ENCODE assay signal across 8 cellular contexts in the genomic region with DNA sequence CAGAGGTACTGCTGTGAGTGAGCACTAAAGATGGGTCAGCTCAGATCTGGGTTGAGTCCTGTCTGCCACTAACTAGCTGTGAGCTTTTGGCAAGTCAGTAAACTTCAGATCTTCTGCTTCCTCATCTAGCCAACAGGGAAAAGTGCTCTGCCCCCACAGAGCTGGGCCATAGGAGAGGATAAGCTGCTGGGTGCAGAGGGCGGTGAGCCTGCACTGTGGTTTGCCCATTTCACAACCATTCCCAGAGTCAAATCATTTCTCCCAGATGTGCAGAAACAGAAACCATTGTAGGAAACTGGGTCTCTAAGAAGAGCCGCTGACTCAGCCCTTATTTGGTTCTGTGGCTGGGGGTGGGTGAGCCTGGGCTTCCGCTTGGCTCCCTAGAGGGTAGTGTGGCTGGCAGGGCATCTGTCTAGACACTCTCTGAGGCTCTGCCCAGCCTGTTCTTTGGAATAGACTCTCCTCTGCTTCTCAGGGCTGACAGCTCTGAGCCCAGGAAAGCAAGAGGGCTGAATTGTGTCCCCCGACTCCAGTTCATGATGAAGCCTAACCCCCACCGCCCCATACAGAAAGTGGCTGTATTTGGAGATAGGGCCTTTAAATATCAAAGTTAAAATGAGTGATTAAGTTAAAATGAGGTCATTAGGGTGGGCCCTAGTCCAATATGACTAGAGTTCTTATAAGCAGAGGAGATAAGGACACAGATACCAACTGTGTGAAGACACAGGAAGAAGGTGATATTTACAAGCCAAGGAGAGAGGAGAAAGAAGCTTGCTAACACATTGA. TPM values are rescaled to one million over a fixed set of nuclear protein-coding genes. Genes with fewer than 3 reads are reported as not detected.
DNase-seq lines count a peak whose midpoint lies in the region; ATAC-seq and TF ChIP-seq lines count a peak whose summit lies in the region.

No MANE protein-coding gene starts in this region.

- H2AFZ ChIP-seq in hepatocyte (no peak overlapping the region), PC-3 (ENCODE audit: low read length) (no peak overlapping the region)

- H3K4me3 ChIP-seq in hepatocyte (no peak overlapping the region), upper lobe of right lung (no peak overlapping the region), PC-3 (ENCODE audit: low read length) (no peak overlapping the region)

- DNase-seq in EL, result peak; percentile 54
- peak; percentile 68 to 74 for DNase-seq in activated T-cell treated with anti-CD3 and anti-CD28 coated beads, Interleukin-2, amount 50 U/mL, for 48 hours
- no peak for DNase-seq in hepatocyte (ENCODE audit: low spot score)
- DNase-seq in upper lobe of right lung, result no peak
- DNase-seq in NCI-H2171 (lab: John Stamatoyannopoulos, UW), result no peak
- DNase-seq in PC-3, result no peak

- H3K4me1 ChIP-seq in hepatocyte (ENCODE audit: insufficient read depth) (no peaks in the 10 kb centered on the region), upper lobe of right lung (no peaks in the 10 kb centered on the region), PC-3 (ENCODE audit: insufficient read depth, low read length) (no peaks in the 10 kb centered on the region)

- H3K9me2 ChIP-seq in hepatocyte (replicated peaks; ENCODE audit: insufficient read depth), result no peaks in the 10 kb centered on the region
- no peaks in the 10 kb centered on the region for H3K9me2 ChIP-seq in PC-3 (replicated peaks; ENCODE audit: low read length)

- H3K79me2 ChIP-seq in hepatocyte, result no peaks in the 10 kb centered on the region
- no peaks in the 10 kb centered on the region for H3K79me2 ChIP-seq in PC-3 (ENCODE audit: low read length)

- H3K36me3 ChIP-seq in hepatocyte (replicated peaks; ENCODE audit: insufficient read depth, low read depth), result no peaks in the 10 kb centered on the region
- H3K36me3 ChIP-seq in upper lobe of right lung, result no peaks in the 10 kb centered on the region
- no peaks in the 10 kb centered on the region for H3K36me3 ChIP-seq in PC-3 (ENCODE audit: low read depth, low read length)

- peak; percentile 93 for ATAC-seq in GM21423 (IDR thresholded peaks at IDR 0.05; ENCODE audit: unreplicated experiment)
- ATAC-seq in HG03575 (IDR thresholded peaks at IDR 0.05; ENCODE audit: extremely low read depth, insufficient number of reproducible peaks, low FRiP score, unreplicated experiment), result peak; percentile 68
- peak; percentile 91 for ATAC-seq in upper lobe of right lung
- ATAC-seq in PC-3, result no peak

- H3F3A ChIP-seq in PC-3 (ENCODE audit: low read length, unreplicated experiment), result no peaks in the 10 kb centered on the region

- TF ChIP-seq CTCF in hepatocyte (IDR thresholded peaks at IDR 0.05; ENCODE audit: poor library complexity), result no peak
- TF ChIP-seq CTCF in upper lobe of right lung (IDR thresholded peaks at IDR 0.05), result no peak
- no peak for TF ChIP-seq CTCF in PC-3 (conservative IDR thresholded peaks at IDR 0.05; ENCODE audit: low read depth, low read length)

- 84% methylated on average over 5 of the region's 5 CpGs for WGBS in hepatocyte (ENCODE audit: low lambda C conversion rate, missing lambda C conversion rate)

- H3K27me3 ChIP-seq in hepatocyte (no peaks in the 10 kb centered on the region), upper lobe of right lung (no peaks in the 10 kb centered on the region), PC-3 (ENCODE audit: low read length) (no peaks in the 10 kb centered on the region)

- no peak overlapping the region for H3K9ac ChIP-seq in PC-3 (ENCODE audit: low read length)

- intact Hi-C loops in upper lobe of right lung (cut with DNase I), result no loop called here
- intact Hi-C loops in PC-3 (cut with micrococcal nuclease), result no loop called here

- CTCF ChIA-PET in PC-3 (lab: Charles Lee), result no interaction called here

- H3K4me2 ChIP-seq in hepatocyte, result no peak overlapping the region
- no peak overlapping the region for H3K4me2 ChIP-seq in PC-3 (ENCODE audit: low read length)

- H3K27ac ChIP-seq in hepatocyte (peak overlapping the region; percentile 43), upper lobe of right lung (no peak overlapping the region), PC-3 (ENCODE audit: low read length) (no peak overlapping the region)

- BruUV-seq in PC-3 (replicated peaks; lab: Mats Ljungman, UMichigan), result no TSS peak

- POLR2A ChIA-PET in PC-3 (lab: Charles Lee; ENCODE audit: unreplicated experiment), result no interaction called here

- H4K20me1 ChIP-seq in hepatocyte (ENCODE audit: insufficient read depth, poor library complexity, severe bottlenecking) (no peaks in the 10 kb centered on the region), PC-3 (ENCODE audit: low read length) (no peaks in the 10 kb centered on the region)

- H3K9me3 ChIP-seq in hepatocyte (ENCODE audit: low read depth) (no peaks in the 10 kb centered on the region), upper lobe of right lung (no peaks in the 10 kb centered on the region), PC-3 (ENCODE audit: low read length) (no peaks in the 10 kb centered on the region)

RNA-seq across cellular contexts. Expression of gene ARHGAP22, which starts 29.5 kb away (rescaled TPM):
- 0.52 and 1.8 TPM in 2 replicates for total RNA-seq in hepatocyte
- polyA plus RNA-seq in hepatocyte, result 1.7 and 4.1 TPM in 2 replicates
- total RNA-seq in upper lobe of right lung, result 6.8 TPM
- total RNA-seq in PC-3 (2014; rRNA removed), result 12.2 and 14.9 TPM in 2 replicates

RNA-seq across cellular contexts. Expression of gene WDFY4, which starts 50.3 kb away (rescaled TPM):
- total RNA-seq in hepatocyte, result 0.36 and 0.43 TPM in 2 replicates
- 0.91 TPM in 1 of 2 replicates, not detected in the other for polyA plus RNA-seq in hepatocyte
- total RNA-seq in upper lobe of right lung, result 26.5 TPM
- total RNA-seq in PC-3 (2014; rRNA removed), result not detected in 2 replicates

Comparison
In these comparisons a context has a peak if more than half of its experiments do, and no peak if none do; other contexts are left out.
1. DNase-seq: peak in EL (single experiment) and activated T-cell treated with anti-CD3 and anti-CD28 coated beads, Interleukin-2, amount 50 U/mL, for 48 hours (2 of 2); none in hepatocyte (single experiment), upper lobe of right lung (single experiment), NCI-H2171 (single experiment) and PC-3 (single experiment).
2. RNA of gene WDFY4, which starts 50.3 kb away (total RNA-seq): 26.5 TPM in upper lobe of right lung (single experiment); 0.36 to 0.43 TPM in hepatocyte and not detected in PC-3; every median in the first group is over 10 times any median in the second.